In the genomic region with DNA sequence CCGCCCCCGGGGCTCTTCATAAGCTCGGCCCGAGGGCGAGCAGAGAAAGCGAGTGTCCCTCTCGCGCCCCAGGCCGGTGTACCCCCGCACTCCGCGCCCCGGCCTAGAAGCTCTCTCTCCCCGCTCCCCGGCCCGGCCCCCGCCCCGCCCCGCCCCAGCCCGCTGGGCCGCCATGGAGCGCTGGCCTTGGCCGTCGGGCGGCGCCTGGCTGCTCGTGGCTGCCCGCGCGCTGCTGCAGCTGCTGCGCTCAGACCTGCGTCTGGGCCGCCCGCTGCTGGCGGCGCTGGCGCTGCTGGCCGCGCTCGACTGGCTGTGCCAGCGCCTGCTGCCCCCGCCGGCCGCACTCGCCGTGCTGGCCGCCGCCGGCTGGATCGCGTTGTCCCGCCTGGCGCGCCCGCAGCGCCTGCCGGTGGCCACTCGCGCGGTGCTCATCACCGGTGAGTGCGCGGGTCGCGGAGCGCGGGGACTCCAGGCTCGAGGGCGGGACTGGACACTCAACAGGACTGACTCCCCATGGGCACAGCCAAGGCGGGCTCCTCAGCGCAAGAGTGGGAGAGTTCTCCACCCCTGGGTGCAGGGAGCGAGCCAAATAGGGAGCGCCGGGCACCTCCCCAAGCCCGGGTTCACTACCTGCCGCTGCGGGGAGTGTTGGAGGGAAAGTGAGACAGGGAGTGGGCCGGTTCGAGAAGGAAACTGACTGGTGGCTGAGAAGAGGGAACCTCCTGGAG, we compare ENCODE assay signal across 8 cellular contexts. TPM values are rescaled to one million over a fixed set of nuclear protein-coding genes. Genes with fewer than 3 reads are reported as not detected.
DNase-seq lines count a peak whose midpoint lies in the region; ATAC-seq and TF ChIP-seq lines count a peak whose summit lies in the region.

A gene (plus strand): TSS at position 45 of the 728 bp plus-strand sequence. CDS start 128 bp downstream, at position 173.

- CTCF ChIA-PET in CD8-positive, alpha-beta T cell (lab: Charles Lee) = no interaction called here

- H3K4me3 ChIP-seq in CD8-positive, alpha-beta T cell (ENCODE audit: low read depth, low read length) = peak within 1 kb of the TSS; percentile 37
- peak within 1 kb of the TSS; percentile 47 to 58 for H3K4me3 ChIP-seq in testis

- no peak for TF ChIP-seq CTCF in CD8-positive, alpha-beta T cell (IDR thresholded peaks at IDR 0.05)
- peak in 1 of 3 experiments; percentile 4 for TF ChIP-seq CTCF in testis (IDR thresholded peaks at IDR 0.05)

- POLR2A ChIA-PET in CD8-positive, alpha-beta T cell (lab: Charles Lee) = no interaction called here

- peaks cover 7% of the 10 kb centered on the region for H3K4me1 ChIP-seq in CD8-positive, alpha-beta T cell (ENCODE audit: insufficient read depth, low read length)
- H3K4me1 ChIP-seq in testis = peaks cover 27% of the 10 kb centered on the region

- intact Hi-C loops in CD8-positive, alpha-beta T cell (cut with DNase I, micrococcal nuclease) = no loop called here
- intact Hi-C loops in testis (cut with DNase I; ENCODE audit: low total_unique reads) = no loop called here

- no peak within 1 kb of the TSS for H3K27ac ChIP-seq in CD8-positive, alpha-beta T cell (ENCODE audit: low read depth, low read length)
- peak within 1 kb of the TSS in 1 of 2 donors; percentile 56 for H3K27ac ChIP-seq in testis

- peak; percentile 37 for ATAC-seq in CD8-positive, alpha-beta T cell
- peak; percentile 62 for ATAC-seq in effector memory CD8-positive, alpha-beta T cell (replicated peaks)
- ATAC-seq in memory B cell (ENCODE audit: low read depth) = peak; percentile 36

- peaks cover 11% of the 10 kb centered on the region for H3K4me1 Mint-ChIP-seq in CD8-positive, alpha-beta T cell (ENCODE audit: low read depth)
- H3K4me1 Mint-ChIP-seq in effector memory CD8-positive, alpha-beta T cell (ENCODE audit: low read depth in 2 of 2) = peaks cover 3 to 4% of the 10 kb centered on the region in 2 donors
- H3K4me1 Mint-ChIP-seq in memory B cell = peaks cover 25% of the 10 kb centered on the region

- H3K27ac Mint-ChIP-seq in CD8-positive, alpha-beta T cell = no peak within 1 kb of the TSS
- peak within 1 kb of the TSS in 1 of 2 donors; percentile 67 for H3K27ac Mint-ChIP-seq in effector memory CD8-positive, alpha-beta T cell
- H3K27ac Mint-ChIP-seq in memory B cell = no peak within 1 kb of the TSS

- DNase-seq in CD8-positive, alpha-beta T cell = peak in 1 of 7 experiments; percentile 17
- peak; percentile 73 for DNase-seq in HT-29 (ENCODE audit: low spot score)
- DNase-seq in UCSD-AML1 (lab: John Stamatoyannopoulos, UW; ENCODE audit: unreplicated experiment) = peak; percentile 45
- DNase-seq in effector memory CD8-positive, alpha-beta T cell = no peak
- DNase-seq in memory B cell (ENCODE audit: low spot score in 2 of 2) = peak in 1 of 2 donors; percentile 30
- DNase-seq in testis = peak; percentile 67
- no peak for DNase-seq in inferior parietal cortex (ENCODE audit: extremely low spot score)
- no peak for DNase-seq in KG1 (lab: John Stamatoyannopoulos, UW)

- no peaks in the 10 kb centered on the region for H3K9me3 ChIP-seq in CD8-positive, alpha-beta T cell (ENCODE audit: low read length)
- H3K9me3 ChIP-seq in testis = no peaks in the 10 kb centered on the region

- H3K27me3 ChIP-seq in CD8-positive, alpha-beta T cell (ENCODE audit: insufficient read depth, low read length) = peaks cover 14% of the 10 kb centered on the region
- H3K27me3 ChIP-seq in testis = no peaks in the 10 kb centered on the region

- TF ChIP-seq POLR2A in testis (IDR thresholded peaks at IDR 0.05) = no peak

- H3K27me3 Mint-ChIP-seq in CD8-positive, alpha-beta T cell (ENCODE audit: low read depth) = peaks cover 36% of the 10 kb centered on the region
- peaks cover 27 to 44% of the 10 kb centered on the region in 2 donors for H3K27me3 Mint-ChIP-seq in effector memory CD8-positive, alpha-beta T cell
- peaks cover 26% of the 10 kb centered on the region for H3K27me3 Mint-ChIP-seq in memory B cell

- H3K36me3 ChIP-seq in CD8-positive, alpha-beta T cell (ENCODE audit: insufficient read depth, low read length) = no peaks in the 10 kb centered on the region
- H3K36me3 ChIP-seq in testis (ENCODE audit: low read depth, missing control alignments) = no peaks in the 10 kb centered on the region

- WGBS in testis, 2 donors = 2 to 9% methylated on average over 4 to 48 of the region's 79 CpGs

- H3K9me3 Mint-ChIP-seq in CD8-positive, alpha-beta T cell = no peaks in the 10 kb centered on the region
- no peaks in the 10 kb centered on the region for H3K9me3 Mint-ChIP-seq in effector memory CD8-positive, alpha-beta T cell
- H3K9me3 Mint-ChIP-seq in memory B cell = no peaks in the 10 kb centered on the region

- peak within 1 kb of the TSS; percentile 80 for H3K4me3 Mint-ChIP-seq in CD8-positive, alpha-beta T cell
- peak within 1 kb of the TSS; percentile 81 to 83 for H3K4me3 Mint-ChIP-seq in effector memory CD8-positive, alpha-beta T cell
- peak within 1 kb of the TSS; percentile 87 for H3K4me3 Mint-ChIP-seq in memory B cell

- no peaks in the 10 kb centered on the region for H3K36me3 Mint-ChIP-seq in CD8-positive, alpha-beta T cell
- H3K36me3 Mint-ChIP-seq in effector memory CD8-positive, alpha-beta T cell (ENCODE audit: insufficient read depth) = peaks cover 12% of the 10 kb centered on the region
- H3K36me3 Mint-ChIP-seq in memory B cell = no peaks in the 10 kb centered on the region

RNA-seq across cellular contexts. Expression of the gene that starts here (rescaled TPM):
- total RNA-seq in CD8-positive, alpha-beta T cell = not detected
- 18.3 and 23.2 TPM in 2 replicates for total RNA-seq in HT-29 (2014; rRNA removed; shearing (Covaris generic))
- 1 to 10 TPM; 4.9 to 7.7 TPM for total RNA-seq in testis
- polyA plus RNA-seq in testis (ENCODE audit: insufficient read depth, low read depth, low replicate concordance) = 11.5 TPM

Comparison
In these comparisons a context has a peak if more than half of its experiments do, and no peak if none do; other contexts are left out.
1. RNA of the gene that starts here (total RNA-seq): 18.3 to 23.2 TPM in HT-29 and 4.9 to 7.7 TPM in testis; not detected in CD8-positive, alpha-beta T cell; every median in the first group is over 4 times any median in the second.
2. Peak in ATAC-seq and H3K4me3 ChIP-seq in CD8-positive, alpha-beta T cell; RNA of the gene not detected or under 1 TPM.
3. DNase-seq: peak in HT-29 (single experiment), UCSD-AML1 (single experiment) and testis (single experiment); none in effector memory CD8-positive, alpha-beta T cell (0 of 3), inferior parietal cortex (single experiment) and KG1 (single experiment).
4. Peak in every context shown above with its lines, with median percentiles within 50 percentile points of each other: ATAC-seq and H3K4me3 Mint-ChIP-seq.